Comparison of ENCODE assay signal across 8 cellular contexts in the genomic region with DNA sequence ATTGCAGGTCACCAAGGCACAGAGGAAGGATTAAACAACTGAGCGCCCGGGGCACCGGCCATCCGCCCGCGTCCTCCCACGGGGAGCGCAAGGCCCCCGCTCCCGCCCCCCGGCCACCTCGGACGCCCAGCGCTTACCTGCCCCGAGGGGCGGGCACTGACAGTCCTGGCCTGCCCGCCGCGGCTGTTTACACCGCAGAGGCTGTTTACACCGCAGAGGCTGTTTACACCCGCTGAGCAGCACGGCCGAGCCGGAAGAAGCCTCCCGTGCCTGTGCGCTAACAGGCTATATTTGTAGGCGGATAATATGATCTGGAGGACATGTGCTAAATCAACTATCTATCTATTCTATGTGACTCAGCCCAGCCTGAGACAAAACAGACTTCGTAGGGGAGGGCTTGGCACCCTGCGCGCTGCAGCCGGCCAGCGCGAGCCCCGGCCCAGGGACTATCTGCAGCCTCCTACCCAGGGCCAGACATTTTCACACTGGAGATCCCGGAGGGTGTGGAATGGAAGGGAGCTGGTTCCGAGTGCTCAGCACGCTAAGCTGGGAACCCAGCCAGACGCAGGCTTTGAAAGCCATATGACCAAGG. TPM values are rescaled to one million over a fixed set of nuclear protein-coding genes. Genes with fewer than 3 reads are reported as not detected.
DNase-seq lines count a peak whose midpoint lies in the region; ATAC-seq, FAIRE-seq and TF ChIP-seq lines count a peak whose summit lies in the region.

A gene with protein sequence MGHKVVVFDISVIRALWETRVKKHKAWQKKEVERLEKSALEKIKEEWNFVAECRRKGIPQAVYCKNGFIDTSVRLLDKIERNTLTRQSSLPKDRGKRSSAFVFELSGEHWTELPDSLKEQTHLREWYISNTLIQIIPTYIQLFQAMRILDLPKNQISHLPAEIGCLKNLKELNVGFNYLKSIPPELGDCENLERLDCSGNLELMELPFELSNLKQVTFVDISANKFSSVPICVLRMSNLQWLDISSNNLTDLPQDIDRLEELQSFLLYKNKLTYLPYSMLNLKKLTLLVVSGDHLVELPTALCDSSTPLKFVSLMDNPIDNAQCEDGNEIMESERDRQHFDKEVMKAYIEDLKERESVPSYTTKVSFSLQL (minus strand): TSS at position 263 of the 592 bp plus-strand sequence. CDS start 14,711 bp downstream, outside the sequence.

- H3K9me3 Mint-ChIP-seq in stimulated activated naive CD8-positive, alpha-beta T cell treated with anti-CD3 and anti-CD28 coated beads, Interleukin-15, Interleukin-2, amounts not matched to agents 100 ng/mL and 50 ng/mL, for 24 hours, result no peaks in the 10 kb centered on the region

- H3K4me3 Mint-ChIP-seq in stimulated activated naive CD8-positive, alpha-beta T cell treated with anti-CD3 and anti-CD28 coated beads, Interleukin-15, Interleukin-2, amounts not matched to agents 100 ng/mL and 50 ng/mL, for 24 hours, result peak within 1 kb of the TSS; percentile 69

- no peaks in the 10 kb centered on the region for H3K9me3 ChIP-seq in WERI-Rb-1 (ENCODE audit: severe bottlenecking)
- H3K9me3 ChIP-seq in liver (ENCODE audit: control insufficient read depth in 4 of 4, low read length in 3 of 4), result no peaks in the 10 kb centered on the region

- no peak for ATAC-seq in HG03135 (IDR thresholded peaks at IDR 0.05; ENCODE audit: unreplicated experiment)
- ATAC-seq in HG02870 (IDR thresholded peaks at IDR 0.05; ENCODE audit: unreplicated experiment), result no peak

- no peak within 1 kb of the TSS for H3K27ac ChIP-seq in WERI-Rb-1
- peak within 1 kb of the TSS; percentile 84 to 96 for H3K27ac ChIP-seq in liver (ENCODE audit: low read depth in 1 of 2, low read length in 2 of 2)

- peak; percentile 7 to 44 for TF ChIP-seq RAD21 in liver (IDR thresholded peaks at IDR 0.05)

- peak; percentile 5 for FAIRE-seq in GM12891 (lab: Jason Lieb, UNC)

- H3K9ac ChIP-seq in liver (ENCODE audit: low read depth in 1 of 2, low read length in 2 of 2), result peak within 1 kb of the TSS; percentile 54 to 84

- peak; percentile 30 for DNase-seq in GM12891 (ENCODE audit: insufficient read length, low spot score)
- peak; percentile 12 for DNase-seq in WERI-Rb-1
- DNase-seq in dermis blood vessel endothelial cell, result peak; percentile 41
- DNase-seq in T1000 (lab: John Stamatoyannopoulos, UW), result no peak

- H3K4me1 ChIP-seq in liver (ENCODE audit: control insufficient read depth in 4 of 4, insufficient read depth in 4 of 4, low read length in 3 of 4), result peaks cover 0 to 16% (median 4%) of the 10 kb centered on the region in 4 donors

- no peak for TF ChIP-seq POLR2A in GM12891 (IDR thresholded peaks at IDR 0.05; ENCODE audit: low read depth, low read length)

- H3K36me3 ChIP-seq in WERI-Rb-1 (no peaks in the 10 kb centered on the region), liver (ENCODE audit: control insufficient read depth in 4 of 4, insufficient read depth in 3 of 4, low read depth in 1 of 4, low read length in 3 of 4) (no peaks in the 10 kb centered on the region)

- WGBS in liver, result 1% methylated on average over 39 of the region's 39 CpGs

- peak within 1 kb of the TSS; percentile 46 for H3K4me3 ChIP-seq in WERI-Rb-1 (ENCODE audit: low read depth, low read length)
- H3K4me3 ChIP-seq in liver (ENCODE audit: low read depth in 1 of 3, low read length in 3 of 3), result peak within 1 kb of the TSS; percentile 58 to 76 (median 61)

- peaks cover 15% of the 10 kb centered on the region for H3K4me1 Mint-ChIP-seq in stimulated activated naive CD8-positive, alpha-beta T cell treated with anti-CD3 and anti-CD28 coated beads, Interleukin-15, Interleukin-2, amounts not matched to agents 100 ng/mL and 50 ng/mL, for 24 hours (ENCODE audit: low read depth)

- H3K27me3 ChIP-seq in WERI-Rb-1 (ENCODE audit: insufficient read depth, low read depth, severe bottlenecking) (no peaks in the 10 kb centered on the region), liver (ENCODE audit: control insufficient read depth in 4 of 4, insufficient read depth in 4 of 4, low read length in 3 of 4) (no peaks in the 10 kb centered on the region)

- peaks cover 41% of the 10 kb centered on the region for H3K27me3 Mint-ChIP-seq in stimulated activated naive CD8-positive, alpha-beta T cell treated with anti-CD3 and anti-CD28 coated beads, Interleukin-15, Interleukin-2, amounts not matched to agents 100 ng/mL and 50 ng/mL, for 24 hours

- no peak for TF ChIP-seq CTCF in WERI-Rb-1 (IDR thresholded peaks at IDR 0.05; ENCODE audit: low read depth, low read length)
- TF ChIP-seq CTCF in liver (IDR thresholded peaks at IDR 0.05; ENCODE audit: low read depth, low read length, missing input control), result no peak

- H3K27ac Mint-ChIP-seq in stimulated activated naive CD8-positive, alpha-beta T cell treated with anti-CD3 and anti-CD28 coated beads, Interleukin-15, Interleukin-2, amounts not matched to agents 100 ng/mL and 50 ng/mL, for 24 hours, result no peak within 1 kb of the TSS

- H3K36me3 Mint-ChIP-seq in stimulated activated naive CD8-positive, alpha-beta T cell treated with anti-CD3 and anti-CD28 coated beads, Interleukin-15, Interleukin-2, amounts not matched to agents 100 ng/mL and 50 ng/mL, for 24 hours (ENCODE audit: low read depth), result no peaks in the 10 kb centered on the region

TF ChIP-seq in GM12891, 5 proteins besides CTCF, POLR2A, EP300 and RAD21:
- TF ChIP-seq TAF1 (IDR thresholded peaks at IDR 0.05; ENCODE audit: low read depth, low read length), result no peak

TF ChIP-seq in liver, 16 proteins besides CTCF, POLR2A, EP300 and RAD21:
- TF ChIP-seq YY1 (IDR thresholded peaks at IDR 0.05), result peak; percentile 89
- TF ChIP-seq FOXA2 (IDR thresholded peaks at IDR 0.05), result no peak
- TF ChIP-seq NR2F2 (IDR thresholded peaks at IDR 0.05), result peak; percentile 22
- TF ChIP-seq, protein P1, sequence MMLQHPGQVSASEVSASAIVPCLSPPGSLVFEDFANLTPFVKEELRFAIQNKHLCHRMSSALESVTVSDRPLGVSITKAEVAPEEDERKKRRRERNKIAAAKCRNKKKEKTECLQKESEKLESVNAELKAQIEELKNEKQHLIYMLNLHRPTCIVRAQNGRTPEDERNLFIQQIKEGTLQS (IDR thresholded peaks at IDR 0.05), result no peak
- TF ChIP-seq, protein P2, sequence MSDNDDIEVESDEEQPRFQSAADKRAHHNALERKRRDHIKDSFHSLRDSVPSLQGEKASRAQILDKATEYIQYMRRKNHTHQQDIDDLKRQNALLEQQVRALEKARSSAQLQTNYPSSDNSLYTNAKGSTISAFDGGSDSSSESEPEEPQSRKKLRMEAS (IDR thresholded peaks at IDR 0.05), result peak; percentile 64
- TF ChIP-seq EGR1 (IDR thresholded peaks at IDR 0.05; ENCODE audit: low read depth in 2 of 2), result no peak
- TF ChIP-seq GABPA (IDR thresholded peaks at IDR 0.05 in 1 of 2, conservative IDR thresholded peaks at IDR 0.05 in 1 of 2), result no peak
- TF ChIP-seq TAF1 (conservative IDR thresholded peaks at IDR 0.05), result peak; percentile 84
- TF ChIP-seq FOXA1 (IDR thresholded peaks at IDR 0.05), result no peak
- TF ChIP-seq RXRA (IDR thresholded peaks at IDR 0.05), result peak in 1 of 2 donors; percentile 9

RNA-seq across cellular contexts. Expression of the gene that starts here (rescaled TPM):
- polyA plus RNA-seq in GM12891 (2012; ENCODE audit: low read depth, missing spikeins), result 0.01 TPM
- total RNA-seq in dermis blood vessel endothelial cell, result under 0.01 and 0.09 TPM in 2 replicates
- 1 to 10 TPM in 1 of 2 donors, under 1 TPM in 1; 0.93 to 6.6 TPM for total RNA-seq in liver
- 1 to 10 TPM; 1.9 to 7.6 TPM for polyA plus RNA-seq in liver

Comparison
In these comparisons a context has a peak if more than half of its experiments do, and no peak if none do; other contexts are left out.
1. Peak in DNase-seq in dermis blood vessel endothelial cell; RNA of the gene not detected or under 1 TPM.